ENCODE assay signal across 10 cellular contexts in genomic region chr12:81757731-81758325, GRCh38. TPM values are rescaled to one million over a fixed set of nuclear protein-coding genes. Genes with fewer than 3 reads are reported as not detected.
DNase-seq lines count a peak whose midpoint lies in the region; ATAC-seq and TF ChIP-seq lines count a peak whose summit lies in the region.
"Had no signal": no experiment of that assay in that cellular context is flagged by ENCODE, and none has a peak within 500 bp of the region (broad histone marks: within the 10 kb centered on the region; RNA-seq: fewer than 3 reads in every experiment).

No MANE protein-coding gene starts in this region.

- intact Hi-C loops in activated CD8-positive, alpha-beta T cell treated with anti-CD3 and anti-CD28 coated beads for 36 hours (cut with micrococcal nuclease): no loop called here
- intact Hi-C loops in stomach (cut with DNase I; ENCODE audit: low total_unique reads) (no loop called here), CD14-positive monocyte (cut with micrococcal nuclease) (no loop called here)

- no peak for TF ChIP-seq CTCF in activated CD8-positive, alpha-beta T cell treated with anti-CD3 and anti-CD28 coated beads for 36 hours (IDR thresholded peaks at IDR 0.05)
- no peak for TF ChIP-seq CTCF in stomach (IDR thresholded peaks at IDR 0.05)
- TF ChIP-seq CTCF in CD14-positive monocyte (IDR thresholded peaks at IDR 0.05): no peak

- DNase-seq in NCI-H2171 treated with DMSO at 0.1 percent for 48 hours (lab: John Stamatoyannopoulos, UW): peak; percentile 61
- no peak for DNase-seq in NCI-H2171 (lab: John Stamatoyannopoulos, UW)
- DNase-seq in activated CD8-positive, alpha-beta T cell treated with anti-CD3 and anti-CD28 coated beads for 36 hours: no peak
- DNase-seq in stomach: no peak
- no peak for DNase-seq in ACHN
- no peak for DNase-seq in DMS114 treated with DMSO at 0.1 percent for 48 hours (lab: John Stamatoyannopoulos, UW; ENCODE audit: unreplicated experiment)
- no peak for DNase-seq in CD14-positive monocyte (ENCODE audit: low spot score)
- DNase-seq: NCI-H1694 had no signal

- H3K27ac Mint-ChIP-seq in activated CD8-positive, alpha-beta T cell treated with anti-CD3 and anti-CD28 coated beads for 36 hours: no peak overlapping the region
- H3K27ac Mint-ChIP-seq in CD14-positive monocyte: no peak overlapping the region
- H3K27ac Mint-ChIP-seq: activated naive CD4-positive, alpha-beta T cell treated with anti-CD3 and anti-CD28 coated beads, Interleukin-2, amount 10 ng/mL, durations not matched to agents 7 days and 5 days had no signal

- no peak for TF ChIP-seq POLR2A in stomach (IDR thresholded peaks at IDR 0.05)

- H3K27ac ChIP-seq in stomach: no peak overlapping the region

- no peaks in the 10 kb centered on the region for H3K36me3 ChIP-seq in iPS-15b (ENCODE audit: control insufficient read depth, insufficient read depth, low read length)
- H3K36me3 ChIP-seq in stomach: no peaks in the 10 kb centered on the region

- TF ChIP-seq EP300 in stomach (IDR thresholded peaks at IDR 0.05): no peak

- peak overlapping the region; percentile 68 for H3K4me3 ChIP-seq in iPS-15b (ENCODE audit: low read depth, low read length)
- H3K4me3 ChIP-seq in stomach: peak overlapping the region; percentile 43 to 61 (median 54)

- H3K4me1 ChIP-seq in iPS-15b (ENCODE audit: control insufficient read depth, insufficient read depth, low read length) (no peaks in the 10 kb centered on the region), stomach (peaks cover 6 to 19% (median 17%) of the 10 kb centered on the region in 4 donors)

- H3K9me3 Mint-ChIP-seq in activated CD8-positive, alpha-beta T cell treated with anti-CD3 and anti-CD28 coated beads for 36 hours: no peaks in the 10 kb centered on the region
- peaks cover 0 to 7% (median 1%) of the 10 kb centered on the region in 7 donors for H3K9me3 Mint-ChIP-seq in CD14-positive monocyte
- H3K9me3 Mint-ChIP-seq: activated naive CD4-positive, alpha-beta T cell treated with anti-CD3 and anti-CD28 coated beads, Interleukin-2, amount 10 ng/mL, durations not matched to agents 7 days and 5 days had no signal

- CTCF ChIA-PET in activated CD8-positive, alpha-beta T cell treated with anti-CD3 and anti-CD28 coated beads for 36 hours (lab: Charles Lee): interaction anchor here (1.3 kb wide), 1 partner anchor 114 kb away, joined by 3 read pairs; no protein-coding TSS in a partner anchor

- peaks cover 44% of the 10 kb centered on the region for H3K27me3 ChIP-seq in iPS-15b (ENCODE audit: control insufficient read depth, insufficient read depth, low read length)
- H3K27me3 ChIP-seq in stomach: peaks cover 0 to 27% (median 23%) of the 10 kb centered on the region in 3 donors

- H3K27me3 Mint-ChIP-seq in activated CD8-positive, alpha-beta T cell treated with anti-CD3 and anti-CD28 coated beads for 36 hours: peaks cover 28% of the 10 kb centered on the region
- H3K27me3 Mint-ChIP-seq in CD14-positive monocyte (ENCODE audit: low read depth in 3 of 3): peaks cover 30 to 48% (median 39%) of the 10 kb centered on the region in 3 donors

- H3K9me3 ChIP-seq in iPS-15b (ENCODE audit: control insufficient read depth, insufficient read depth, low read length): no peaks in the 10 kb centered on the region
- no peaks in the 10 kb centered on the region for H3K9me3 ChIP-seq in stomach

- in situ Hi-C loops in ACHN (cut with HindIII; ENCODE audit: low pct_ligation_motif_present, low pct_unique_long_range_greater_than_20kb, low sequenced_read_pairs): no loop called here

- peak overlapping the region; percentile 62 for H3K4me3 Mint-ChIP-seq in activated CD8-positive, alpha-beta T cell treated with anti-CD3 and anti-CD28 coated beads for 36 hours
- peak overlapping the region in 1 of 2 donors; percentile 18 for H3K4me3 Mint-ChIP-seq in CD14-positive monocyte

- no peak for ATAC-seq in activated CD8-positive, alpha-beta T cell treated with anti-CD3 and anti-CD28 coated beads for 36 hours

- WGBS in stomach, 5 donors: 9 to 25% (median 16%) methylated on average over 4 of the region's 4 CpGs

- POLR2A ChIA-PET in activated CD8-positive, alpha-beta T cell treated with anti-CD3 and anti-CD28 coated beads for 36 hours (lab: Charles Lee): interaction anchor here (0.6 kb wide), 1 partner anchor 564 kb away, joined by 3 read pairs; no protein-coding TSS in a partner anchor

- H3K36me3 Mint-ChIP-seq in activated CD8-positive, alpha-beta T cell treated with anti-CD3 and anti-CD28 coated beads for 36 hours (ENCODE audit: low read depth): no peaks in the 10 kb centered on the region
- no peaks in the 10 kb centered on the region for H3K36me3 Mint-ChIP-seq in CD14-positive monocyte
- H3K36me3 Mint-ChIP-seq: activated naive CD4-positive, alpha-beta T cell treated with anti-CD3 and anti-CD28 coated beads, Interleukin-2, amount 10 ng/mL, durations not matched to agents 7 days and 5 days had no signal

- H3K9ac ChIP-seq in iPS-15b (ENCODE audit: low read depth, low read length): no peak overlapping the region

- peaks cover 7% of the 10 kb centered on the region for H3K4me1 Mint-ChIP-seq in activated CD8-positive, alpha-beta T cell treated with anti-CD3 and anti-CD28 coated beads for 36 hours (ENCODE audit: low read depth)
- H3K4me1 Mint-ChIP-seq in CD14-positive monocyte: peaks cover 3% of the 10 kb centered on the region

RNA-seq across cellular contexts. Expression of gene PPFIA2, which starts 1.3 kb away (rescaled TPM):
- not detected for total RNA-seq in activated CD8-positive, alpha-beta T cell treated with anti-CD3 and anti-CD28 coated beads for 36 hours
- 1 to 10 TPM; 1.8 to 9.9 (median 3.0) TPM for total RNA-seq in stomach
- polyA plus RNA-seq in stomach (1 to 10 TPM in 1 of 3 donors, under 1 TPM in 2; 0.15 to 1.8 (median 0.87) TPM), CD14-positive monocyte (not detected)
